ENCODE assay signal across 20 cellular contexts in the genomic region with DNA sequence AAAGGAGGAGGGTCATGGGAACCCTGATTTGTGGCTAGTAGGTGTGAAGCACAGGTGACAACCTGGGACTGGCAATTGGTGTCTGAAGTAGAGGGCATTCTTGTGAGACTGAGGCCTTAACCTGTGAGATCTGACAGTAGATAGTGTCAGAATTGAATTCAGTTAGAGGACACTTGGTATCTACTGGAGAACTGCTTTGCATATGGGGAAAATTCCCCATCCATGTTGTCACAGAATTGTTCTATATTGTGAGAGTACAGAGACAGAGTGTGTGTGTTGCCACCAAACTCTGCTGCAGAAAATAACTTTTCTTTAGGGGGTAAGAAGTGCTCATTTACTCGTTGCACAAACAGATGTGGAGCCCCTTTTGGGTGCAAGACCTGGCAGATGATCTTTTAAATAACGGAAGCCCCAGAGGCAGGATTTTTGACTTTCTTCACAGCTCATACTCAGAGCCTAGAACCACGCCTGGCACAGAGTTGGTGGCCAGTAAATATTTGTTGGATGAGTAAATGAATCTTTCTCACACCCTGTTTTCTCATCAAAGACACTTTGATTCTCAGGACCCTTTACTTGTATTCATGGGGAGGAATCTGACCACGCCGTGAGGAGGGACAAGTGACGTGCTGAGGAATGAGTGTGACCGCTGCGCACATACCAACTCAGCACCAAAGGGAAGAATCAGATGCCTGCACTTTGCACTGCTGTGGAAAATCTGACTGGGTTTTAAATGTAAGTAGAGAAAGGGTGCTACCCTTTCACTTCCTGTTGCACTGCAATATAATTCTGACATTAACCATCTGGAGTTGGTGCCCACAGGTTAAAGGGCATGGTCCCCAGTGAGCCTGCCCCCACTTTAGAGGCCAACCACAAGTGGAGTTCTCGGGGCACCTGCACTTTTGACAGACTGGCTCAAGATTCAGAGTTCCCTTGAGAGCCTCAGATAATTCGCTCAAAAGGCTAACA. TPM values are rescaled to one million over a fixed set of nuclear protein-coding genes. Genes with fewer than 3 reads are reported as not detected.
DNase-seq lines count a peak whose midpoint lies in the region; ATAC-seq lines count a peak whose summit lies in the region.
"Had no signal": no experiment of that assay in that cellular context is flagged by ENCODE, and none has a peak within 500 bp of the region (broad histone marks: within the 10 kb centered on the region; RNA-seq: fewer than 3 reads in every experiment).

No MANE protein-coding gene starts in this region.

- ATAC-seq in GM18861 (IDR thresholded peaks at IDR 0.05; ENCODE audit: unreplicated experiment) (peak; percentile 86), GM21529 (IDR thresholded peaks at IDR 0.05; ENCODE audit: unreplicated experiment) (peak; percentile 61), HG03378 (IDR thresholded peaks at IDR 0.05; ENCODE audit: unreplicated experiment) (peak; percentile 83)
- no peak for ATAC-seq in naive thymus-derived CD4-positive, alpha-beta T cell
- ATAC-seq in natural killer cell treated with Interleukin-12 subunit alpha and Interleukin-12 subunit beta and Interleukin-15 and Interleukin-18, amount 100 ng/mL, for 72 hours = no peak

- H3K36me3 ChIP-seq in naive thymus-derived CD4-positive, alpha-beta T cell (ENCODE audit: control insufficient read depth in 2 of 3, insufficient read depth in 3 of 3, low read length in 3 of 3) = no peaks in the 10 kb centered on the region

- H3K4me1 ChIP-seq in naive thymus-derived CD4-positive, alpha-beta T cell (ENCODE audit: control insufficient read depth in 2 of 2, insufficient read depth in 2 of 2, low read length in 2 of 2) = no peaks in the 10 kb centered on the region

- H3K27me3 Mint-ChIP-seq in naive thymus-derived CD4-positive, alpha-beta T cell = peaks cover 9 to 62% (median 44%) of the 10 kb centered on the region in 5 donors
- H3K27me3 Mint-ChIP-seq in natural killer cell treated with Interleukin-12 subunit alpha and Interleukin-12 subunit beta and Interleukin-15 and Interleukin-18, amount 100 ng/mL, for 72 hours = peaks cover 26 to 33% of the 10 kb centered on the region in 2 donors

- DNase-seq in left kidney (ENCODE audit: low read depth, low spot score) (peak; percentile 5), SHP77 (lab: John Stamatoyannopoulos, UW) (no peak), NCI-H226 (no peak)
- no peak for DNase-seq in naive thymus-derived CD4-positive, alpha-beta T cell
- DNase-seq in natural killer cell treated with Interleukin-12 subunit alpha and Interleukin-12 subunit beta and Interleukin-15 and Interleukin-18, amount 100 ng/mL, for 72 hours (ENCODE audit: low spot score) = no peak
- DNase-seq: activated CD4-positive, alpha-beta T cell treated with anti-CD3 and anti-CD28 coated beads, Interleukin-2, amount 50 U/mL, for 48 hours; C1 segment of cervical spinal cord; HFFc6; NCI-H1092 treated with DMSO at 0.1 percent for 48 hours; NCI-H510A; retina; stimulated activated CD4-positive, alpha-beta T cell treated with anti-CD3 and anti-CD28 coated beads, Interleukin-2, amount 100 ng/mL, for 48 hours; stimulated activated naive CD4-positive, alpha-beta T cell treated with Interleukin-2 at 50 U/mL for 16 hours had no signal

- H3K27me3 ChIP-seq in naive thymus-derived CD4-positive, alpha-beta T cell (ENCODE audit: control insufficient read depth in 2 of 2, insufficient read depth in 2 of 2, low read length in 2 of 2) = no peaks in the 10 kb centered on the region

- no peaks in the 10 kb centered on the region for H3K36me3 Mint-ChIP-seq in naive thymus-derived CD4-positive, alpha-beta T cell
- no peaks in the 10 kb centered on the region for H3K36me3 Mint-ChIP-seq in natural killer cell treated with Interleukin-12 subunit alpha and Interleukin-12 subunit beta and Interleukin-15 and Interleukin-18, amount 100 ng/mL, for 72 hours

- H3K27ac ChIP-seq in naive thymus-derived CD4-positive, alpha-beta T cell (ENCODE audit: low read depth, low read length) = no peak overlapping the region
- H3K27ac ChIP-seq: RWPE1 had no signal

- H3K27ac Mint-ChIP-seq in naive thymus-derived CD4-positive, alpha-beta T cell = peak overlapping the region in 1 of 9 donors; percentile 13
- no peak overlapping the region for H3K27ac Mint-ChIP-seq in natural killer cell treated with Interleukin-12 subunit alpha and Interleukin-12 subunit beta and Interleukin-15 and Interleukin-18, amount 100 ng/mL, for 72 hours
- H3K27ac Mint-ChIP-seq: HFFc6; T-helper 2 cell treated with Interferon-gamma antibody and Interleukin-4, amounts not matched to agents 5 μg/mL and 100 μg/mL, for 36 hours had no signal

- intact Hi-C loops in naive thymus-derived CD4-positive, alpha-beta T cell (cut with micrococcal nuclease) = no loop called here

- POLR2A ChIA-PET in naive thymus-derived CD4-positive, alpha-beta T cell (lab: Charles Lee) = interaction anchor here (0.6 kb wide), 1 partner anchor 1076 kb away, joined by 3 read pairs; no protein-coding TSS in a partner anchor

- no peaks in the 10 kb centered on the region for H3K9me3 ChIP-seq in naive thymus-derived CD4-positive, alpha-beta T cell (ENCODE audit: control insufficient read depth in 2 of 3, low read length in 3 of 3)

- no peaks in the 10 kb centered on the region for H3K4me1 Mint-ChIP-seq in naive thymus-derived CD4-positive, alpha-beta T cell
- H3K4me1 Mint-ChIP-seq in natural killer cell treated with Interleukin-12 subunit alpha and Interleukin-12 subunit beta and Interleukin-15 and Interleukin-18, amount 100 ng/mL, for 72 hours (ENCODE audit: low read depth in 2 of 2) = no peaks in the 10 kb centered on the region

- no peak overlapping the region for H3K4me3 Mint-ChIP-seq in naive thymus-derived CD4-positive, alpha-beta T cell
- H3K4me3 Mint-ChIP-seq in natural killer cell treated with Interleukin-12 subunit alpha and Interleukin-12 subunit beta and Interleukin-15 and Interleukin-18, amount 100 ng/mL, for 72 hours = no peak overlapping the region
- H3K4me3 Mint-ChIP-seq: HFFc6; T-helper 2 cell treated with Interferon-gamma antibody and Interleukin-4, amounts not matched to agents 5 μg/mL and 100 μg/mL, for 36 hours had no signal

- CTCF ChIA-PET in naive thymus-derived CD4-positive, alpha-beta T cell (lab: Charles Lee) = interaction anchor here (1.0 kb wide), 1 partner anchor 12 kb away, joined by 3 read pairs; no protein-coding TSS in a partner anchor

- H3K4me3 ChIP-seq in naive thymus-derived CD4-positive, alpha-beta T cell (ENCODE audit: low read length) = no peak overlapping the region

- H3K9me3 Mint-ChIP-seq in naive thymus-derived CD4-positive, alpha-beta T cell = peaks cover 0 to 5% (median under 1%) of the 10 kb centered on the region in 11 donors
- no peaks in the 10 kb centered on the region for H3K9me3 Mint-ChIP-seq in natural killer cell treated with Interleukin-12 subunit alpha and Interleukin-12 subunit beta and Interleukin-15 and Interleukin-18, amount 100 ng/mL, for 72 hours
- H3K9me3 Mint-ChIP-seq: HFFc6; T-helper 2 cell treated with Interferon-gamma antibody and Interleukin-4, amounts not matched to agents 5 μg/mL and 100 μg/mL, for 36 hours had no signal

RNA-seq across cellular contexts. Expression of a gene that starts 39.2 kb away (rescaled TPM):
- total RNA-seq in naive thymus-derived CD4-positive, alpha-beta T cell = 10 to 100 TPM in 3 of 5 experiments, 1 to 10 TPM in 2; 8.4 to 16.5 (median 14.3) TPM
- 10 to 100 TPM; 42.9 to 67.8 TPM for polyA plus RNA-seq in naive thymus-derived CD4-positive, alpha-beta T cell
- total RNA-seq in natural killer cell treated with Interleukin-12 subunit alpha and Interleukin-12 subunit beta and Interleukin-15 and Interleukin-18, amount 100 ng/mL, for 72 hours = 10 to 100 TPM; 17.0 to 23.8 TPM

RNA-seq across cellular contexts. Expression of a gene that starts 53.7 kb away (rescaled TPM):
- not detected for total RNA-seq in naive thymus-derived CD4-positive, alpha-beta T cell
- not detected for polyA plus RNA-seq in naive thymus-derived CD4-positive, alpha-beta T cell
- not detected for total RNA-seq in natural killer cell treated with Interleukin-12 subunit alpha and Interleukin-12 subunit beta and Interleukin-15 and Interleukin-18, amount 100 ng/mL, for 72 hours
- total RNA-seq: glomerular endothelial cell, HFFc6, kidney epithelial cell had no signal

Comparison
In these comparisons a context has a peak if more than half of its experiments do, and no peak if none do; other contexts are left out.
1. ATAC-seq: peak in GM18861 (single experiment), GM21529 (single experiment) and HG03378 (single experiment); none in naive thymus-derived CD4-positive, alpha-beta T cell (single experiment) and natural killer cell treated with Interleukin-12 subunit alpha and Interleukin-12 subunit beta and Interleukin-15 and Interleukin-18, amount 100 ng/mL, for 72 hours (0 of 2).